9 cellular contexts compared by ENCODE assay signal in genomic region chr2:239143858-239144712, GRCh38.
DNase-seq lines count a peak whose midpoint lies in the region; ATAC-seq and TF ChIP-seq lines count a peak whose summit lies in the region.
"Had no signal": no experiment of that assay in that cellular context is flagged by ENCODE, and none has a peak within 500 bp of the region (broad histone marks: within the 10 kb centered on the region; RNA-seq: fewer than 3 reads in every experiment).

No MANE protein-coding gene starts in this region.

- no peaks in the 10 kb centered on the region for H3K9me3 Mint-ChIP-seq in type B pancreatic cell

- no peak for ATAC-seq in HG02938 (IDR thresholded peaks at IDR 0.05; ENCODE audit: unreplicated experiment)
- ATAC-seq in GM21526 (IDR thresholded peaks at IDR 0.05; ENCODE audit: low FRiP score, unreplicated experiment) = no peak

- H3K27ac Mint-ChIP-seq in type B pancreatic cell = no peak overlapping the region

- peak; percentile 73 for DNase-seq in GM13977 (ENCODE audit: low spot score)
- peak; percentile 33 to 60 for DNase-seq in SJSA1 (ENCODE audit: low read depth in 1 of 2, low spot score in 2 of 2)
- peak; percentile 71 for DNase-seq in dermis blood vessel endothelial cell
- DNase-seq in medulla oblongata (ENCODE audit: extremely low spot score) = peak; percentile 70
- DNase-seq in type B pancreatic cell (ENCODE audit: extremely low spot score, unreplicated experiment) = no peak

- peak overlapping the region in 2 of 11 experiments; percentile 24 to 32; a peak in 1 of 22 replicates for H3K9ac ChIP-seq in BLaER1 treated with 17β-estradiol and CSF1 and Interleukin-3, amounts not matched to agents 10 nM and 100 nM

- peak overlapping the region in 10 of 11 experiments; percentile 25 to 79 (median 67); a peak in 19 of 22 replicates for H3K4me2 ChIP-seq in BLaER1 treated with 17β-estradiol and CSF1 and Interleukin-3, amounts not matched to agents 10 nM and 100 nM

- H4K20me1 ChIP-seq in BLaER1 treated with 17β-estradiol and CSF1 and Interleukin-3, amounts not matched to agents 10 nM and 100 nM = peaks cover 0 to 13% (median 3%) of the 10 kb centered on the region in 11 experiments; a peak in 5 of 22 replicates

- H3K4me1 ChIP-seq in BLaER1 treated with 17β-estradiol and CSF1 and Interleukin-3, amounts not matched to agents 10 nM and 100 nM = peaks cover 3 to 40% (median 34%) of the 10 kb centered on the region in 10 experiments; a peak in 17 of 20 replicates
- peaks cover 47% of the 10 kb centered on the region for H3K4me1 ChIP-seq in SJSA1 (replicated peaks)

- in situ Hi-C loops in GM13977 (cut with MboI; ENCODE audit: low pct_unique_long_range_greater_than_20kb, low sequenced_read_pairs, unreplicated experiment) = no loop called here

- H3K4me3 Mint-ChIP-seq in type B pancreatic cell = no peak overlapping the region

- peak overlapping the region in 5 of 11 experiments; percentile 6 to 37 (median 27); a peak in 6 of 22 replicates for H3K27ac ChIP-seq in BLaER1 treated with 17β-estradiol and CSF1 and Interleukin-3, amounts not matched to agents 10 nM and 100 nM
- no peak overlapping the region for H3K27ac ChIP-seq in SJSA1

- no peaks in the 10 kb centered on the region for H3K27me3 Mint-ChIP-seq in type B pancreatic cell

- H3K36me3 ChIP-seq in BLaER1 treated with 17β-estradiol and CSF1 and Interleukin-3, amounts not matched to agents 10 nM and 100 nM = peaks cover 40 to 96% (median 84%) of the 10 kb centered on the region in 11 experiments
- peaks cover 17% of the 10 kb centered on the region for H3K36me3 ChIP-seq in SJSA1

- H3K4me1 Mint-ChIP-seq in type B pancreatic cell (ENCODE audit: unreplicated experiment) = no peaks in the 10 kb centered on the region

- H3K4me3 ChIP-seq in BLaER1 treated with 17β-estradiol and CSF1 and Interleukin-3, amounts not matched to agents 10 nM and 100 nM = no peak overlapping the region
- H3K4me3 ChIP-seq in SJSA1 = no peak overlapping the region
- H3K4me3 ChIP-seq: skin epidermis had no signal

- H3K36me3 Mint-ChIP-seq in type B pancreatic cell = peaks cover 10% of the 10 kb centered on the region

- H3K9me3 ChIP-seq in BLaER1 treated with 17β-estradiol and CSF1 and Interleukin-3, amounts not matched to agents 10 nM and 100 nM (replicated peaks in 1 of 11) = no peaks in the 10 kb centered on the region
- H3K9me3 ChIP-seq in SJSA1 (replicated peaks) = no peaks in the 10 kb centered on the region

- TF ChIP-seq CTCF in GM13977 (IDR thresholded peaks at IDR 0.05; ENCODE audit: extremely low read depth, insufficient read depth, missing control alignments) (peak; percentile 58), type B pancreatic cell (conservative IDR thresholded peaks at IDR 0.05) (peak; percentile 84)

- no peaks in the 10 kb centered on the region for H3K27me3 ChIP-seq in BLaER1 treated with 17β-estradiol and CSF1 and Interleukin-3, amounts not matched to agents 10 nM and 100 nM
- H3K27me3 ChIP-seq in SJSA1 (replicated peaks) = no peaks in the 10 kb centered on the region
